Comparison of ENCODE assay signal across 8 cellular contexts in genomic region chr11:113305440-113306336, GRCh38. TPM values are rescaled to one million over a fixed set of nuclear protein-coding genes. Genes with fewer than 3 reads are reported as not detected.
DNase-seq lines count a peak whose midpoint lies in the region; ATAC-seq and TF ChIP-seq lines count a peak whose summit lies in the region.

No MANE protein-coding gene starts in this region.

- peak; percentile 94 for TF ChIP-seq CTCF in NB4 (IDR thresholded peaks at IDR 0.05; ENCODE audit: low read depth, low read length)

- H3K4me3 ChIP-seq in NB4 (ENCODE audit: low read depth, low read length): no peak overlapping the region

- peak; percentile 81 for ATAC-seq in GM21825 (IDR thresholded peaks at IDR 0.05; ENCODE audit: unreplicated experiment)

- peak; percentile 89 for DNase-seq in DMS53 (lab: John Stamatoyannopoulos, UW)
- DNase-seq in NB4 (ENCODE audit: low read depth): peak; percentile 64
- peak; percentile 40 for DNase-seq in T-helper 22 cell (ENCODE audit: low read depth)
- DNase-seq in astrocyte of the hippocampus (ENCODE audit: low read depth, low spot score): peak; percentile 90
- peak; percentile 77 for DNase-seq in iPS-NIHi11 (ENCODE audit: low spot score)
- peak; percentile 68 for DNase-seq in stimulated activated CD4-positive, alpha-beta T cell treated with anti-CD3 and anti-CD28 coated beads, Interleukin-12 subunit alpha, Interleukin-12 subunit beta, amount 100 ng/mL, for 4 hours
- no peak for DNase-seq in mesenteric fat pad (ENCODE audit: low spot score)

- no peak for TF ChIP-seq POLR2A in NB4 (IDR thresholded peaks at IDR 0.05; ENCODE audit: extremely low read depth, insufficient read length)

RNA-seq across cellular contexts. Expression of gene TTC12, which starts 8.7 kb away (rescaled TPM):
- total RNA-seq in mesenteric fat pad: 2.7 TPM
